In the genomic region with DNA sequence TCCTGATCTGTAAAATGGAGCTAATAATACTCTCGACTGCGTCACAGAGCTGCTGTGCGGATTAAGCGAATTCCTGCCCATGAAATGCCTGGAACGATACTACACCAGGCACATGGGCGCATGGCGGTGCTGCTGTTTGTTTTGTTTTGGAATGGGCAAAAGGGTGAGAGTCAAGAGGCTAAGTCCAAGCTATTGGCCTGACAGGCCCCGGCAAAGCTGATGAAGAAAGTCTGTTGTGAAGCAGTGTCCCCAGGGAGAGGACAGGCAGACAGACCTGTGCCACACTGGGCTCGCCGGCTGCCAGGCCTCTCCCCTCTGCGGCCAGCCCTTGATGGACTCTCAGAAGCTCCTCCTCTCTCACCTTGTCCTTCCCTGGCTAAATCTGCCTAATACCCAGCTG, we compare ENCODE assay signal across 15 cellular contexts.
"Had no signal": no experiment of that assay in that cellular context is flagged by ENCODE, and none has a peak within 500 bp of the region (broad histone marks: within the 10 kb centered on the region; RNA-seq: fewer than 3 reads in every experiment).

No MANE protein-coding gene starts in this region.

- H3K36me3 ChIP-seq: cardiac muscle cell, pancreas, thoracic aorta had no signal

- ATAC-seq: activated naive CD4-positive, alpha-beta T cell treated with anti-CD3 and anti-CD28 coated beads, Interleukin-2, amount 50 U/mL, for 72 hours; activated T-cell treated with anti-CD3 and anti-CD28 coated beads, Interleukin-2, amount 50 U/mL, for 4 hours; pancreas; stimulated activated naive CD8-positive, alpha-beta T cell treated with anti-CD3 and anti-CD28 coated beads, Interleukin-15, amount 100 ng/mL, for 72 hours had no signal

- H3K4me2 ChIP-seq: smooth muscle cell had no signal

- H3K27me3 ChIP-seq: cardiac muscle cell, dorsolateral prefrontal cortex, pancreas had no signal

- H3K9me3 ChIP-seq: pancreas, thoracic aorta had no signal

- DNase-seq: activated CD4-positive, alpha-beta memory T cell treated with anti-CD3 and anti-CD28 coated beads, Interleukin-2, amount 10 ng/mL, durations not matched to agents 7 days and 5 days; activated CD4-positive, alpha-beta T cell treated with anti-CD3 and anti-CD28 coated beads for 4 hours; activated gamma-delta T cell; activated T-cell treated with anti-CD3 and anti-CD28 coated beads, Interleukin-2, amount 50 U/mL, for 4 hours; dorsolateral prefrontal cortex; erythroblast; hippocampal formation; nephron progenitor cell; stimulated activated naive CD8-positive, alpha-beta T cell treated with anti-CD3 and anti-CD28 coated beads, Interleukin-15, amount 100 ng/mL, for 72 hours had no signal

- H3K4me3 ChIP-seq: cardiac muscle cell, dorsolateral prefrontal cortex, lung, pancreas, smooth muscle cell, thoracic aorta had no signal

- H3K27ac ChIP-seq: cardiac muscle cell, dorsolateral prefrontal cortex, pancreas, thoracic aorta had no signal
